In the genomic region with DNA sequence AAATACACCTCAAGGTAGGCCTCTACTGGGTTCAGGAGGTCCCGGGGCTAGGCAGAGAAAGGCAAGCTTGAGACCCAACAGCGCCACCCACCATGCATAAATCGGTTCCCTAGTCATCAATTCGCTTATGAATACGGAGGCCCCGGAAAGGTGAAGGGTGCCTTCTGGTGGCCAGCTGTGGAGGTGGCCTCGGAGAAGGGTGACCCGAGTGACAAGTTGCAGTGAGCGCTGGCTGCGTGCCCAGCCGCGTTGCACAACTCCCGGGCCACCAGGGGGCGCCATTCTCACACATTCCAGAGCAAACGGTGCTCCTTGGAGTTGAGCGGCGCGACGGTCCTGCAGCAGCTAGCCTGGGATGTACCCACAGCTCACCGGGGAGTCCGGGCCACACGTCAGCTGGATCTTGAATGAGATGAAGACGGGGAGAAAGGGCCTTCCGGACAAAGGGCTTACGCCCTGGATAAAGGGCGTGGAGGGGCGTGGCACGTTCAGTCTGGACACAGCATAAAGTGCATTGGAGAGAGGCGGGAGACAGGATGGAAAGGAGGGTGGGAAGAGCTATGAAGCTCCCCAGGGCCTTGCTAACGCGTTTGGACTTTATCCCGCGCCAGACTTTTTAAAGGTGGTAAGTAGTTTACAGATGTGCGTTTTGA, we compare ENCODE assay signal across 1 cellular context.
TF ChIP-seq lines count a peak whose summit lies in the region.

No MANE protein-coding gene starts in this region.

TF ChIP-seq in K562, 482 proteins besides CTCF, POLR2A, EP300 and RAD21 (continued from another document and continues in another):
- TF ChIP-seq, protein P1, sequence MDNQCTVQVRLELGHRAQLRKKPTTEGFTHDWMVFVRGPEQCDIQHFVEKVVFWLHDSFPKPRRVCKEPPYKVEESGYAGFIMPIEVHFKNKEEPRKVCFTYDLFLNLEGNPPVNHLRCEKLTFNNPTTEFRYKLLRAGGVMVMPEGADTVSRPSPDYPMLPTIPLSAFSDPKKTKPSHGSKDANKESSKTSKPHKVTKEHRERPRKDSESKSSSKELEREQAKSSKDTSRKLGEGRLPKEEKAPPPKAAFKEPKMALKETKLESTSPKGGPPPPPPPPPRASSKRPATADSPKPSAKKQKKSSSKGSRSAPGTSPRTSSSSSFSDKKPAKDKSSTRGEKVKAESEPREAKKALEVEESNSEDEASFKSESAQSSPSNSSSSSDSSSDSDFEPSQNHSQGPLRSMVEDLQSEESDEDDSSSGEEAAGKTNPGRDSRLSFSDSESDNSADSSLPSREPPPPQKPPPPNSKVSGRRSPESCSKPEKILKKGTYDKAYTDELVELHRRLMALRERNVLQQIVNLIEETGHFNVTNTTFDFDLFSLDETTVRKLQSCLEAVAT (IDR thresholded peaks at IDR 0.05) = peak in 1 of 2 experiments; percentile 90; a peak in 2 of 4 replicates
- TF ChIP-seq, protein P2, sequence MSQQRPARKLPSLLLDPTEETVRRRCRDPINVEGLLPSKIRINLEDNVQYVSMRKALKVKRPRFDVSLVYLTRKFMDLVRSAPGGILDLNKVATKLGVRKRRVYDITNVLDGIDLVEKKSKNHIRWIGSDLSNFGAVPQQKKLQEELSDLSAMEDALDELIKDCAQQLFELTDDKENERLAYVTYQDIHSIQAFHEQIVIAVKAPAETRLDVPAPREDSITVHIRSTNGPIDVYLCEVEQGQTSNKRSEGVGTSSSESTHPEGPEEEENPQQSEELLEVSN (IDR thresholded peaks at IDR 0.05; ENCODE audit: borderline replicate concordance in 1 of 2, extremely low read depth in 1 of 2, insufficient read depth in 1 of 2, insufficient read length in 1 of 2, low read depth in 1 of 2, low read length in 1 of 2, poor library complexity in 1 of 2, severe bottlenecking in 1 of 2) = peak; percentile 90 to 91
- TF ChIP-seq GABPB2 (CRISPR knock-in tag; conservative IDR thresholded peaks at IDR 0.05) = no peak
- no peak for TF ChIP-seq MCM3 (IDR thresholded peaks at IDR 0.05)
- peak; percentile 99 for TF ChIP-seq CTBP1 (IDR thresholded peaks at IDR 0.05; ENCODE audit: borderline replicate concordance)
- no peak for TF ChIP-seq ZNF146 (CRISPR knock-in tag; IDR thresholded peaks at IDR 0.05; ENCODE audit: unreplicated experiment)
- TF ChIP-seq EWSR1 (IDR thresholded peaks at IDR 0.05; ENCODE audit: borderline replicate concordance, low read depth, partially characterized antibody) = no peak
- no peak for TF ChIP-seq ZNF133 (CRISPR knock-in tag; IDR thresholded peaks at IDR 0.05)
- TF ChIP-seq CBFA2T3 (IDR thresholded peaks at IDR 0.05) = no peak
- TF ChIP-seq L3MBTL2 (IDR thresholded peaks at IDR 0.05) = peak; percentile 97
- TF ChIP-seq, protein P3, sequence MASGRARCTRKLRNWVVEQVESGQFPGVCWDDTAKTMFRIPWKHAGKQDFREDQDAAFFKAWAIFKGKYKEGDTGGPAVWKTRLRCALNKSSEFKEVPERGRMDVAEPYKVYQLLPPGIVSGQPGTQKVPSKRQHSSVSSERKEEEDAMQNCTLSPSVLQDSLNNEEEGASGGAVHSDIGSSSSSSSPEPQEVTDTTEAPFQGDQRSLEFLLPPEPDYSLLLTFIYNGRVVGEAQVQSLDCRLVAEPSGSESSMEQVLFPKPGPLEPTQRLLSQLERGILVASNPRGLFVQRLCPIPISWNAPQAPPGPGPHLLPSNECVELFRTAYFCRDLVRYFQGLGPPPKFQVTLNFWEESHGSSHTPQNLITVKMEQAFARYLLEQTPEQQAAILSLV (tag; IDR thresholded peaks at IDR 0.05) = no peak
- peak; percentile 79; the same call in 1 of the 2 replicates for TF ChIP-seq PHF21A (IDR thresholded peaks at IDR 0.05; ENCODE audit: borderline replicate concordance, low read depth)
- peak; percentile 90 for TF ChIP-seq ZC3H11A (IDR thresholded peaks at IDR 0.05; ENCODE audit: low read depth, low read length)
- no peak for TF ChIP-seq GATAD2A (IDR thresholded peaks at IDR 0.05)
- TF ChIP-seq ZNF584 (CRISPR knock-in tag; IDR thresholded peaks at IDR 0.05; ENCODE audit: low read depth) = no peak
- no peak for TF ChIP-seq MCM7 (IDR thresholded peaks at IDR 0.05)
- TF ChIP-seq CC2D1A (IDR thresholded peaks at IDR 0.05) = peak; percentile 84
- TF ChIP-seq, protein P4, sequence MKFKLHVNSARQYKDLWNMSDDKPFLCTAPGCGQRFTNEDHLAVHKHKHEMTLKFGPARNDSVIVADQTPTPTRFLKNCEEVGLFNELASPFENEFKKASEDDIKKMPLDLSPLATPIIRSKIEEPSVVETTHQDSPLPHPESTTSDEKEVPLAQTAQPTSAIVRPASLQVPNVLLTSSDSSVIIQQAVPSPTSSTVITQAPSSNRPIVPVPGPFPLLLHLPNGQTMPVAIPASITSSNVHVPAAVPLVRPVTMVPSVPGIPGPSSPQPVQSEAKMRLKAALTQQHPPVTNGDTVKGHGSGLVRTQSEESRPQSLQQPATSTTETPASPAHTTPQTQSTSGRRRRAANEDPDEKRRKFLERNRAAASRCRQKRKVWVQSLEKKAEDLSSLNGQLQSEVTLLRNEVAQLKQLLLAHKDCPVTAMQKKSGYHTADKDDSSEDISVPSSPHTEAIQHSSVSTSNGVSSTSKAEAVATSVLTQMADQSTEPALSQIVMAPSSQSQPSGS (CRISPR knock-in tag; IDR thresholded peaks at IDR 0.05) = no peak
- TF ChIP-seq, protein P5, sequence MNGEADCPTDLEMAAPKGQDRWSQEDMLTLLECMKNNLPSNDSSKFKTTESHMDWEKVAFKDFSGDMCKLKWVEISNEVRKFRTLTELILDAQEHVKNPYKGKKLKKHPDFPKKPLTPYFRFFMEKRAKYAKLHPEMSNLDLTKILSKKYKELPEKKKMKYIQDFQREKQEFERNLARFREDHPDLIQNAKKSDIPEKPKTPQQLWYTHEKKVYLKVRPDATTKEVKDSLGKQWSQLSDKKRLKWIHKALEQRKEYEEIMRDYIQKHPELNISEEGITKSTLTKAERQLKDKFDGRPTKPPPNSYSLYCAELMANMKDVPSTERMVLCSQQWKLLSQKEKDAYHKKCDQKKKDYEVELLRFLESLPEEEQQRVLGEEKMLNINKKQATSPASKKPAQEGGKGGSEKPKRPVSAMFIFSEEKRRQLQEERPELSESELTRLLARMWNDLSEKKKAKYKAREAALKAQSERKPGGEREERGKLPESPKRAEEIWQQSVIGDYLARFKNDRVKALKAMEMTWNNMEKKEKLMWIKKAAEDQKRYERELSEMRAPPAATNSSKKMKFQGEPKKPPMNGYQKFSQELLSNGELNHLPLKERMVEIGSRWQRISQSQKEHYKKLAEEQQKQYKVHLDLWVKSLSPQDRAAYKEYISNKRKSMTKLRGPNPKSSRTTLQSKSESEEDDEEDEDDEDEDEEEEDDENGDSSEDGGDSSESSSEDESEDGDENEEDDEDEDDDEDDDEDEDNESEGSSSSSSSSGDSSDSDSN (IDR thresholded peaks at IDR 0.05; ENCODE audit: borderline replicate concordance in 1 of 2, low read depth in 2 of 2, low read length in 2 of 2) = peak in 1 of 2 experiments; percentile 77; a peak in 1 of 4 replicates
- TF ChIP-seq ETS2 (tag; IDR thresholded peaks at IDR 0.05; ENCODE audit: borderline replicate concordance, poor library complexity, severe bottlenecking) = no peak
- TF ChIP-seq CCNT2 (IDR thresholded peaks at IDR 0.05; ENCODE audit: borderline replicate concordance, extremely low read depth, insufficient read length, low read depth, low read length) = peak; percentile 21
- TF ChIP-seq HCFC1 (IDR thresholded peaks at IDR 0.05; ENCODE audit: low read depth, low read length) = peak; percentile 52
- no peak for TF ChIP-seq SETDB1 (IDR thresholded peaks at IDR 0.05; ENCODE audit: low read length)
- TF ChIP-seq CBX8 (IDR thresholded peaks at IDR 0.05; ENCODE audit: borderline replicate concordance, extremely low read depth, low read depth, low read length, poor library complexity, severe bottlenecking) = no peak
- peak; percentile 31; the same call in 1 of the 2 replicates for TF ChIP-seq POLR2G (IDR thresholded peaks at IDR 0.05; ENCODE audit: low read depth, low read length)
- TF ChIP-seq, protein P6, sequence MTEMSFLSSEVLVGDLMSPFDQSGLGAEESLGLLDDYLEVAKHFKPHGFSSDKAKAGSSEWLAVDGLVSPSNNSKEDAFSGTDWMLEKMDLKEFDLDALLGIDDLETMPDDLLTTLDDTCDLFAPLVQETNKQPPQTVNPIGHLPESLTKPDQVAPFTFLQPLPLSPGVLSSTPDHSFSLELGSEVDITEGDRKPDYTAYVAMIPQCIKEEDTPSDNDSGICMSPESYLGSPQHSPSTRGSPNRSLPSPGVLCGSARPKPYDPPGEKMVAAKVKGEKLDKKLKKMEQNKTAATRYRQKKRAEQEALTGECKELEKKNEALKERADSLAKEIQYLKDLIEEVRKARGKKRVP (CRISPR knock-in tag; IDR thresholded peaks at IDR 0.05) = no peak
- TF ChIP-seq ZNF143 (CRISPR knock-in tag; IDR thresholded peaks at IDR 0.05) = no peak
- TF ChIP-seq, protein P7, sequence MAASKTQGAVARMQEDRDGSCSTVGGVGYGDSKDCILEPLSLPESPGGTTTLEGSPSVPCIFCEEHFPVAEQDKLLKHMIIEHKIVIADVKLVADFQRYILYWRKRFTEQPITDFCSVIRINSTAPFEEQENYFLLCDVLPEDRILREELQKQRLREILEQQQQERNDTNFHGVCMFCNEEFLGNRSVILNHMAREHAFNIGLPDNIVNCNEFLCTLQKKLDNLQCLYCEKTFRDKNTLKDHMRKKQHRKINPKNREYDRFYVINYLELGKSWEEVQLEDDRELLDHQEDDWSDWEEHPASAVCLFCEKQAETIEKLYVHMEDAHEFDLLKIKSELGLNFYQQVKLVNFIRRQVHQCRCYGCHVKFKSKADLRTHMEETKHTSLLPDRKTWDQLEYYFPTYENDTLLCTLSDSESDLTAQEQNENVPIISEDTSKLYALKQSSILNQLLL (CRISPR knock-in tag; IDR thresholded peaks at IDR 0.05; ENCODE audit: borderline replicate concordance) = no peak
- TF ChIP-seq RBBP5 (IDR thresholded peaks at IDR 0.05; ENCODE audit: borderline replicate concordance, insufficient read depth, low read length, poor library complexity, severe bottlenecking) = no peak
- TF ChIP-seq CBX5 (IDR thresholded peaks at IDR 0.05; ENCODE audit: borderline replicate concordance, low read depth) = peak; percentile 56; the same call in 1 of the 2 replicates
- no peak for TF ChIP-seq MIER1 (IDR thresholded peaks at IDR 0.05; ENCODE audit: low read depth)
- no peak for TF ChIP-seq ZC3H8 (IDR thresholded peaks at IDR 0.05)
- TF ChIP-seq, protein P8, sequence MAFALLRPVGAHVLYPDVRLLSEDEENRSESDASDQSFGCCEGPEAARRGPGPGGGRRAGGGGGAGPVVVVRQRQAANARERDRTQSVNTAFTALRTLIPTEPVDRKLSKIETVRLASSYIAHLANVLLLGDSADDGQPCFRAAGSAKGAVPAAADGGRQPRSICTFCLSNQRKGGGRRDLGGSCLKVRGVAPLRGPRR (CRISPR knock-in tag; IDR thresholded peaks at IDR 0.05) = no peak
- no peak for TF ChIP-seq ZNF239 (CRISPR knock-in tag; IDR thresholded peaks at IDR 0.05)
- peak; percentile 80 for TF ChIP-seq JUN (IDR thresholded peaks at IDR 0.05; ENCODE audit: borderline replicate concordance, low read depth, low read length)
- no peak for TF ChIP-seq JUN (CRISPR knock-in tag; IDR thresholded peaks at IDR 0.05; ENCODE audit: borderline replicate concordance)
- TF ChIP-seq, protein P9, sequence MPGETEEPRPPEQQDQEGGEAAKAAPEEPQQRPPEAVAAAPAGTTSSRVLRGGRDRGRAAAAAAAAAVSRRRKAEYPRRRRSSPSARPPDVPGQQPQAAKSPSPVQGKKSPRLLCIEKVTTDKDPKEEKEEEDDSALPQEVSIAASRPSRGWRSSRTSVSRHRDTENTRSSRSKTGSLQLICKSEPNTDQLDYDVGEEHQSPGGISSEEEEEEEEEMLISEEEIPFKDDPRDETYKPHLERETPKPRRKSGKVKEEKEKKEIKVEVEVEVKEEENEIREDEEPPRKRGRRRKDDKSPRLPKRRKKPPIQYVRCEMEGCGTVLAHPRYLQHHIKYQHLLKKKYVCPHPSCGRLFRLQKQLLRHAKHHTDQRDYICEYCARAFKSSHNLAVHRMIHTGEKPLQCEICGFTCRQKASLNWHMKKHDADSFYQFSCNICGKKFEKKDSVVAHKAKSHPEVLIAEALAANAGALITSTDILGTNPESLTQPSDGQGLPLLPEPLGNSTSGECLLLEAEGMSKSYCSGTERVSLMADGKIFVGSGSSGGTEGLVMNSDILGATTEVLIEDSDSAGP (CRISPR knock-in tag; IDR thresholded peaks at IDR 0.05) = no peak
- TF ChIP-seq, protein P10, sequence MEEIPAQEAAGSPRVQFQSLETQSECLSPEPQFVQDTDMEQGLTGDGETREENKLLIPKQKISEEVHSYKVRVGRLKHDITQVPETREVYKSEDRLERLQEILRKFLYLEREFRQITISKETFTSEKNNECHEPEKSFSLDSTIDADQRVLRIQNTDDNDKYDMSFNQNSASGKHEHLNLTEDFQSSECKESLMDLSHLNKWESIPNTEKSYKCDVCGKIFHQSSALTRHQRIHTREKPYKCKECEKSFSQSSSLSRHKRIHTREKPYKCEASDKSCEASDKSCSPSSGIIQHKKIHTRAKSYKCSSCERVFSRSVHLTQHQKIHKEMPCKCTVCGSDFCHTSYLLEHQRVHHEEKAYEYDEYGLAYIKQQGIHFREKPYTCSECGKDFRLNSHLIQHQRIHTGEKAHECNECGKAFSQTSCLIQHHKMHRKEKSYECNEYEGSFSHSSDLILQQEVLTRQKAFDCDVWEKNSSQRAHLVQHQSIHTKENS (CRISPR knock-in tag; IDR thresholded peaks at IDR 0.05) = no peak
- TF ChIP-seq SMARCE1 (IDR thresholded peaks at IDR 0.05) = peak; percentile 27; the same call in 1 of the 2 replicates
- no peak for TF ChIP-seq C11orf30 (IDR thresholded peaks at IDR 0.05; ENCODE audit: low read depth)
- TF ChIP-seq RBM22 (IDR thresholded peaks at IDR 0.05; ENCODE audit: low read depth, low read length, poor library complexity, severe bottlenecking) = no peak
- TF ChIP-seq TAF9B (IDR thresholded peaks at IDR 0.05; ENCODE audit: partially characterized antibody) = no peak
- TF ChIP-seq, protein P11, sequence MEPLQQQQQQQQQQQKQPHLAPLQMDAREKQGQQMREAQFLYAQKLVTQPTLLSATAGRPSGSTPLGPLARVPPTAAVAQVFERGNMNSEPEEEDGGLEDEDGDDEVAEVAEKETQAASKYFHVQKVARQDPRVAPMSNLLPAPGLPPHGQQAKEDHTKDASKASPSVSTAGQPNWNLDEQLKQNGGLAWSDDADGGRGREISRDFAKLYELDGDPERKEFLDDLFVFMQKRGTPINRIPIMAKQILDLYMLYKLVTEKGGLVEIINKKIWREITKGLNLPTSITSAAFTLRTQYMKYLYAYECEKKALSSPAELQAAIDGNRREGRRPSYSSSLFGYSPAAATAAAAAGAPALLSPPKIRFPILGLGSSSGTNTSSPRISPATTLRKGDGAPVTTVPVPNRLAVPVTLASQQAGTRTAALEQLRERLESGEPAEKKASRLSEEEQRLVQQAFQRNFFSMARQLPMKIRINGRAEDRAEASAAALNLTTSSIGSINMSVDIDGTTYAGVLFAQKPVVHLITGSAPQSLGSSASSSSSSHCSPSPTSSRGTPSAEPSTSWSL (CRISPR knock-in tag; IDR thresholded peaks at IDR 0.05; ENCODE audit: borderline replicate concordance) = no peak
- TF ChIP-seq WHSC1 (IDR thresholded peaks at IDR 0.05; ENCODE audit: low read length) = no peak
- TF ChIP-seq MECOM (CRISPR knock-in tag; IDR thresholded peaks at IDR 0.05) = no peak
- TF ChIP-seq NR4A1 (CRISPR knock-in tag; IDR thresholded peaks at IDR 0.05) = no peak
- 0 out of 2 replicates have a peak, but pooled peaks have one; percentile 46 for TF ChIP-seq NR4A1 (tag; IDR thresholded peaks at IDR 0.05)
- TF ChIP-seq NR3C1 (CRISPR knock-in tag; IDR thresholded peaks at IDR 0.05) = no peak
- TF ChIP-seq CHCHD3 (CRISPR knock-in tag; IDR thresholded peaks at IDR 0.05) = no peak
- TF ChIP-seq ETV6 (IDR thresholded peaks at IDR 0.05; ENCODE audit: borderline replicate concordance in 1 of 2, low read depth in 2 of 2, low read length in 1 of 2) = no peak
- TF ChIP-seq ETV6 (CRISPR knock-in tag; IDR thresholded peaks at IDR 0.05; ENCODE audit: borderline replicate concordance) = no peak
- no peak for TF ChIP-seq HIVEP1 (CRISPR knock-in tag; IDR thresholded peaks at IDR 0.05)
